In the genomic region with DNA sequence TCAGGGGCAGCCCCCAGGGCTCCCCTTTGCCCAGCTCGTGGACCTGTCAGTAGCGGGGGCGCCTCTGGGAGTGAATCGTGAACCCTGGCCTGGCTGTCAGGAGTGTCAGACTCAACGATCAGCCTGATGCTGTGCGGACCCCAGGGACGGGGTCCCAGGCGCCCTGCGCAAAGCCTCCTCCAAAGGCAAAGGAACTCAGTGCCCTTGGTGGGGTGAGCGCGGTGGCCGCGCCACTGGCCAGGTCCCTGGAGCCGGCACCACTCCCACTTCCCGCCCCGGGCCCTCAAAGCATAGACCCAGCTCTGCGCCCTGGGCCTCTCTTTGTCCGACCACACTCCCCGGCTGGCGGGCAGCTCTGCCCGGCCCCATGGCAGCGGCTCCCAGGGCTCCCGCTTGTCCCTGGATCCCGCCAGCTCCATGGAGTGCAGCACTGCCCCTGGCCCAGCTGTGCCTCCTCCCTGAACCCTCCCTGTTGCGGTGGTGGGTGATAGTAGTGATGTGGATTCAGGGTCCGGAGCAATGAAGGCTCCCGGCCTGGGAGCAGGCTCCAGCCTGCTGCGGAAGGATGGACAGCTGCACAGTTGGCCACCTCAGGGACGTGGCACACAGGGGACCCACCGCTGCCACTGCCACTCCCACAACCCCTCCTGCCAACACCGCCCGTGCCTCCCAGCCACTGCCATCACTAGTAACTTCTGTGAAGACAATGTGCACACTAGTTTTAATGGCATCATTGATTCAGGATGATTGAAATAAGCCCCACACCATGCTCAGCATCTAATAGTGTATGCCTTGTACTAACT, we compare ENCODE assay signal across 19 cellular contexts.
"Had no signal": no experiment of that assay in that cellular context is flagged by ENCODE, and none has a peak within 500 bp of the region (broad histone marks: within the 10 kb centered on the region; RNA-seq: fewer than 3 reads in every experiment).

No MANE protein-coding gene starts in this region.

- H3K4me2 ChIP-seq: smooth muscle cell had no signal

- H3K36me3 ChIP-seq: ascending aorta, prostate gland, thyroid gland, WERI-Rb-1 had no signal

- H3K27ac Mint-ChIP-seq: activated CD4-positive, alpha-beta memory T cell treated with anti-CD3 and anti-CD28 coated beads for 36 hours; activated CD4-positive, alpha-beta T cell treated with anti-CD3 and anti-CD28 coated beads for 36 hours; activated naive CD4-positive, alpha-beta T cell treated with anti-CD3 and anti-CD28 coated beads, Interleukin-2, amount 10 ng/mL, durations not matched to agents 7 days and 5 days; dendritic cell treated with granulocyte-macrophage colony-stimulating factor and Interleukin-4, amounts not matched to agents 40 ng/mL and 50 ng/mL, for 4 days; mesothelial cell of epicardium; natural killer cell treated with Interleukin-12 subunit alpha and Interleukin-12 subunit beta and Interleukin-15 and Interleukin-18, amount 100 ng/mL, for 72 hours; stimulated activated naive B cell treated with anti-CD40 and anti-IgM and Interleukin-4, amounts not matched to agents 10 μg/mL and 1 μg/mL and 100 μg/mL, for 72 hours had no signal

- H3K27me3 Mint-ChIP-seq: activated CD4-positive, alpha-beta memory T cell treated with anti-CD3 and anti-CD28 coated beads for 36 hours; activated CD4-positive, alpha-beta T cell treated with anti-CD3 and anti-CD28 coated beads for 36 hours; activated naive CD4-positive, alpha-beta T cell treated with anti-CD3 and anti-CD28 coated beads, Interleukin-2, amount 10 ng/mL, durations not matched to agents 7 days and 5 days; natural killer cell treated with Interleukin-12 subunit alpha and Interleukin-12 subunit beta and Interleukin-15 and Interleukin-18, amount 100 ng/mL, for 72 hours; stimulated activated naive B cell treated with anti-CD40 and anti-IgM and Interleukin-4, amounts not matched to agents 10 μg/mL and 1 μg/mL and 100 μg/mL, for 72 hours had no signal

- H3K4me1 Mint-ChIP-seq: activated CD4-positive, alpha-beta T cell treated with anti-CD3 and anti-CD28 coated beads for 36 hours; activated naive CD4-positive, alpha-beta T cell treated with anti-CD3 and anti-CD28 coated beads, Interleukin-2, amount 10 ng/mL, durations not matched to agents 7 days and 5 days; mesothelial cell of epicardium; stimulated activated naive B cell treated with anti-CD40 and anti-IgM and Interleukin-4, amounts not matched to agents 10 μg/mL and 1 μg/mL and 100 μg/mL, for 72 hours had no signal

- H3K36me3 Mint-ChIP-seq: activated CD4-positive, alpha-beta memory T cell treated with anti-CD3 and anti-CD28 coated beads for 36 hours; activated naive CD4-positive, alpha-beta T cell treated with anti-CD3 and anti-CD28 coated beads, Interleukin-2, amount 10 ng/mL, durations not matched to agents 7 days and 5 days; mesothelial cell of epicardium; natural killer cell treated with Interleukin-12 subunit alpha and Interleukin-12 subunit beta and Interleukin-15 and Interleukin-18, amount 100 ng/mL, for 72 hours; stimulated activated naive B cell treated with anti-CD40 and anti-IgM and Interleukin-4, amounts not matched to agents 10 μg/mL and 1 μg/mL and 100 μg/mL, for 72 hours had no signal

- H3K9me3 ChIP-seq: ascending aorta, prostate gland, thyroid gland had no signal

- H3K27me3 ChIP-seq: ascending aorta, thyroid gland had no signal

- H3K4me3 ChIP-seq: ascending aorta, prostate gland, smooth muscle cell, thyroid gland had no signal

- H3K4me3 Mint-ChIP-seq: activated CD4-positive, alpha-beta memory T cell treated with anti-CD3 and anti-CD28 coated beads for 36 hours; activated CD4-positive, alpha-beta T cell treated with anti-CD3 and anti-CD28 coated beads for 36 hours; activated naive CD4-positive, alpha-beta T cell treated with anti-CD3 and anti-CD28 coated beads, Interleukin-2, amount 10 ng/mL, durations not matched to agents 7 days and 5 days; dendritic cell treated with granulocyte-macrophage colony-stimulating factor and Interleukin-4, amounts not matched to agents 40 ng/mL and 50 ng/mL, for 4 days; mesothelial cell of epicardium; natural killer cell treated with Interleukin-12 subunit alpha and Interleukin-12 subunit beta and Interleukin-15 and Interleukin-18, amount 100 ng/mL, for 72 hours; stimulated activated naive B cell treated with anti-CD40 and anti-IgM and Interleukin-4, amounts not matched to agents 10 μg/mL and 1 μg/mL and 100 μg/mL, for 72 hours had no signal

- H3K27ac ChIP-seq: ascending aorta, prostate gland, thyroid gland, WERI-Rb-1 had no signal

- ATAC-seq: activated CD4-positive, alpha-beta T cell treated with anti-CD3 and anti-CD28 coated beads for 36 hours; left colon; stimulated activated naive B cell treated with anti-CD40 and anti-IgM and Interleukin-4, amounts not matched to agents 10 μg/mL and 1 μg/mL and 100 μg/mL, for 72 hours had no signal

- H3K4me1 ChIP-seq: ascending aorta, prostate gland, thyroid gland had no signal

- DNase-seq: activated CD4-positive, alpha-beta memory T cell treated with anti-CD3 and anti-CD28 coated beads for 36 hours; activated CD4-positive, alpha-beta T cell treated with anti-CD3 and anti-CD28 coated beads for 36 hours; activated naive CD4-positive, alpha-beta T cell treated with anti-CD3 and anti-CD28 coated beads, Interleukin-2, amount 10 ng/mL, durations not matched to agents 7 days and 5 days; activated T-cell treated with anti-CD3 and anti-CD28 coated beads for 4 hours; cerebellar nuclear complex; effector CD8-positive, alpha-beta T cell; left colon; stimulated activated CD4-positive, alpha-beta T cell treated with anti-CD3 and anti-CD28 coated beads, Interleukin-4, amount 100 ng/mL, for 24 hours; stimulated activated naive B cell treated with anti-CD40 and anti-IgM and Interleukin-4, amounts not matched to agents 10 μg/mL and 1 μg/mL and 100 μg/mL, for 72 hours; SW 1271; T-helper 2 cell; thyroid gland; WERI-Rb-1 had no signal
